9 cellular contexts compared by ENCODE assay signal in genomic region chr1:216193839-216194443, GRCh38.
DNase-seq lines count a peak whose midpoint lies in the region; ATAC-seq and TF ChIP-seq lines count a peak whose summit lies in the region.
"Had no signal": no experiment of that assay in that cellular context is flagged by ENCODE, and none has a peak within 500 bp of the region (broad histone marks: within the 10 kb centered on the region; RNA-seq: fewer than 3 reads in every experiment).

No MANE protein-coding gene starts in this region.

- H4K20me1 ChIP-seq in neural progenitor cell (ENCODE audit: low read depth), result no peaks in the 10 kb centered on the region

- DNase-seq in ELR (ENCODE audit: low read depth), result peak; percentile 28
- DNase-seq in neural progenitor cell (ENCODE audit: low spot score), result no peak
- no peak for DNase-seq in activated CD4-positive, alpha-beta T cell treated with anti-CD3 and anti-CD28 coated beads for 36 hours
- no peak for DNase-seq in stimulated activated naive CD4-positive, alpha-beta T cell (lab: John Stamatoyannopoulos, UW)
- DNase-seq in hippocampal formation (lab: John Stamatoyannopoulos, UW), result no peak
- DNase-seq: NK-92 treated with Interleukin-12 subunit alpha and Interleukin-12 subunit beta, amount 100 ng/mL, for 24 hours; retina had no signal

- no peaks in the 10 kb centered on the region for H3F3A ChIP-seq in neural progenitor cell (ENCODE audit: low read depth)

- H3K4me2 ChIP-seq in neural progenitor cell, result no peak overlapping the region

- CTCF ChIA-PET in activated CD4-positive, alpha-beta T cell treated with anti-CD3 and anti-CD28 coated beads for 36 hours (lab: Charles Lee), result no interaction called here

- intact Hi-C loops in activated CD4-positive, alpha-beta T cell treated with anti-CD3 and anti-CD28 coated beads for 36 hours (cut with DNase I, micrococcal nuclease), result no loop called here

- H3K4me1 Mint-ChIP-seq in neural progenitor cell, result no peaks in the 10 kb centered on the region
- no peaks in the 10 kb centered on the region for H3K4me1 Mint-ChIP-seq in activated CD4-positive, alpha-beta T cell treated with anti-CD3 and anti-CD28 coated beads for 36 hours

- ATAC-seq in HG02885 (IDR thresholded peaks at IDR 0.05; ENCODE audit: poor library complexity, unreplicated experiment), result peak; percentile 48
- ATAC-seq in activated CD4-positive, alpha-beta T cell treated with anti-CD3 and anti-CD28 coated beads for 36 hours, result no peak

- no peaks in the 10 kb centered on the region for H3K9me3 Mint-ChIP-seq in neural progenitor cell
- peaks cover 2% of the 10 kb centered on the region for H3K9me3 Mint-ChIP-seq in activated CD4-positive, alpha-beta T cell treated with anti-CD3 and anti-CD28 coated beads for 36 hours (ENCODE audit: low read depth)

- H3K27me3 ChIP-seq in neural progenitor cell, result no peaks in the 10 kb centered on the region

- no peak overlapping the region for H3K4me3 Mint-ChIP-seq in neural progenitor cell
- H3K4me3 Mint-ChIP-seq in activated CD4-positive, alpha-beta T cell treated with anti-CD3 and anti-CD28 coated beads for 36 hours, result no peak overlapping the region

- no peak overlapping the region for H3K27ac Mint-ChIP-seq in neural progenitor cell
- H3K27ac Mint-ChIP-seq in activated CD4-positive, alpha-beta T cell treated with anti-CD3 and anti-CD28 coated beads for 36 hours, result no peak overlapping the region

- no peak overlapping the region for H3K9ac ChIP-seq in neural progenitor cell

- H3K4me3 ChIP-seq in neural progenitor cell, result no peak overlapping the region

- H2AFZ ChIP-seq in neural progenitor cell (replicated peaks), result peak overlapping the region; percentile 27

- H3K36me3 ChIP-seq in neural progenitor cell, result no peaks in the 10 kb centered on the region

- no peaks in the 10 kb centered on the region for H3K36me3 Mint-ChIP-seq in neural progenitor cell
- H3K36me3 Mint-ChIP-seq in activated CD4-positive, alpha-beta T cell treated with anti-CD3 and anti-CD28 coated beads for 36 hours (ENCODE audit: low read depth), result no peaks in the 10 kb centered on the region

- POLR2A ChIA-PET in activated CD4-positive, alpha-beta T cell treated with anti-CD3 and anti-CD28 coated beads for 36 hours (lab: Charles Lee), result no interaction called here

- TF ChIP-seq CTCF in VCaP (conservative IDR thresholded peaks at IDR 0.05), result peak; percentile 29
- TF ChIP-seq CTCF in neural progenitor cell (IDR thresholded peaks at IDR 0.05), result peak; percentile 47

- H3K9me3 ChIP-seq in neural progenitor cell (ENCODE audit: low read depth), result no peaks in the 10 kb centered on the region

- H3K27ac ChIP-seq in VCaP, result no peak overlapping the region
- no peak overlapping the region for H3K27ac ChIP-seq in neural progenitor cell

- H3K27me3 Mint-ChIP-seq in neural progenitor cell (ENCODE audit: insufficient read depth, low read depth), result no peaks in the 10 kb centered on the region
- no peaks in the 10 kb centered on the region for H3K27me3 Mint-ChIP-seq in activated CD4-positive, alpha-beta T cell treated with anti-CD3 and anti-CD28 coated beads for 36 hours

- no peaks in the 10 kb centered on the region for H3K4me1 ChIP-seq in neural progenitor cell

- H3K79me2 ChIP-seq in neural progenitor cell (ENCODE audit: low read depth), result no peaks in the 10 kb centered on the region
